ENCODE assay signal across 9 cellular contexts in genomic region chr22:43481528-43482309, GRCh38.
A peak's percentile ranks its signal among the peaks of the same experiment; 100 is the strongest.
DNase-seq lines count a peak whose midpoint lies in the region; TF ChIP-seq lines count a peak whose summit lies in the region.
"Had no signal": no experiment of that assay in that cellular context is flagged by ENCODE, and none has a peak within 500 bp of the region (broad histone marks: within the 10 kb centered on the region; RNA-seq: fewer than 3 reads in every experiment).

No MANE protein-coding gene starts in this region.

- H3K14ac ChIP-seq in neuronal stem cell (ENCODE audit: low read length), result no peak overlapping the region

- no peaks in the 10 kb centered on the region for H3K9me3 Mint-ChIP-seq in activated T-helper 2 cell treated with anti-CD3 and anti-CD28 coated beads, Interferon-gamma antibody, Interleukin-2, Interleukin-4, amounts not matched to agents 10 μg/mL and 5 μg/mL and 100 μg/mL, durations not matched to agents 14 hours and 24 hours and 36 hours
- no peaks in the 10 kb centered on the region for H3K9me3 Mint-ChIP-seq in chondrocyte (ENCODE audit: low read depth)

- peaks cover 0 to 2% of the 10 kb centered on the region in 2 donors for H3K9me3 ChIP-seq in neuronal stem cell (replicated peaks in 1 of 2; ENCODE audit: control insufficient read depth in 2 of 2, insufficient read depth in 1 of 2, low read depth in 1 of 2, low read length in 2 of 2)

- no peak overlapping the region for H4K8ac ChIP-seq in neuronal stem cell (ENCODE audit: low read depth, low read length)

- intact Hi-C loops in activated T-helper 2 cell treated with anti-CD3 and anti-CD28 coated beads, Interferon-gamma antibody, Interleukin-2, Interleukin-4, amounts not matched to agents 10 μg/mL and 5 μg/mL and 100 μg/mL, durations not matched to agents 14 hours and 24 hours and 36 hours (cut with micrococcal nuclease), result no loop called here

- H3K9ac ChIP-seq in neuronal stem cell (ENCODE audit: low read depth, low read length, poor library complexity), result no peak overlapping the region

- H3K27me3 Mint-ChIP-seq in activated T-helper 2 cell treated with anti-CD3 and anti-CD28 coated beads, Interferon-gamma antibody, Interleukin-2, Interleukin-4, amounts not matched to agents 10 μg/mL and 5 μg/mL and 100 μg/mL, durations not matched to agents 14 hours and 24 hours and 36 hours (ENCODE audit: low read depth), result no peaks in the 10 kb centered on the region
- peaks cover under 1% of the 10 kb centered on the region for H3K27me3 Mint-ChIP-seq in chondrocyte (ENCODE audit: low read depth)

- no peak overlapping the region for H2BK12ac ChIP-seq in neuronal stem cell (ENCODE audit: low read length)

- peak overlapping the region; percentile 27 for H3K4me3 Mint-ChIP-seq in activated T-helper 2 cell treated with anti-CD3 and anti-CD28 coated beads, Interferon-gamma antibody, Interleukin-2, Interleukin-4, amounts not matched to agents 10 μg/mL and 5 μg/mL and 100 μg/mL, durations not matched to agents 14 hours and 24 hours and 36 hours (ENCODE audit: low read depth)
- H3K4me3 Mint-ChIP-seq in chondrocyte (ENCODE audit: unreplicated experiment), result no peak overlapping the region

- DNase-seq in NCI-H2107 treated with DMSO at 0.1 percent for 48 hours (lab: John Stamatoyannopoulos, UW; ENCODE audit: unreplicated experiment), result peak; percentile 0
- DNase-seq in NCI-H2107 (lab: John Stamatoyannopoulos, UW), result no peak
- peak; percentile 67 for DNase-seq in KG1 (lab: John Stamatoyannopoulos, UW)
- DNase-seq in activated T-helper 2 cell treated with anti-CD3 and anti-CD28 coated beads, Interferon-gamma antibody, Interleukin-2, Interleukin-4, amounts not matched to agents 10 μg/mL and 5 μg/mL and 100 μg/mL, durations not matched to agents 14 hours and 24 hours and 36 hours (ENCODE audit: low spot score), result no peak
- DNase-seq in neuronal stem cell (ENCODE audit: low spot score), result no peak
- DNase-seq in T-helper 9 cell, result no peak
- no peak for DNase-seq in chondrocyte (ENCODE audit: low spot score)
- DNase-seq in HK-2 (ENCODE audit: unreplicated experiment), result no peak
- DNase-seq: foreskin fibroblast had no signal

- H3K27ac Mint-ChIP-seq in activated T-helper 2 cell treated with anti-CD3 and anti-CD28 coated beads, Interferon-gamma antibody, Interleukin-2, Interleukin-4, amounts not matched to agents 10 μg/mL and 5 μg/mL and 100 μg/mL, durations not matched to agents 14 hours and 24 hours and 36 hours, result peak overlapping the region; percentile 43
- no peak overlapping the region for H3K27ac Mint-ChIP-seq in chondrocyte (ENCODE audit: unreplicated experiment)

- no peak for TF ChIP-seq CTCF in chondrocyte (IDR thresholded peaks at IDR 0.05)

- H4K91ac ChIP-seq in neuronal stem cell (ENCODE audit: low read depth, low read length, poor library complexity), result no peak overlapping the region

- no peak overlapping the region for H2AFZ ChIP-seq in neuronal stem cell (ENCODE audit: low read length)

- no peaks in the 10 kb centered on the region for H3K79me1 ChIP-seq in neuronal stem cell (ENCODE audit: low read depth, low read length)

- peaks cover 0 to 8% of the 10 kb centered on the region in 2 donors for H3K4me1 ChIP-seq in neuronal stem cell (ENCODE audit: control insufficient read depth in 2 of 2, insufficient read depth in 1 of 2, low read depth in 1 of 2, low read length in 2 of 2)

- no peak overlapping the region for H2BK120ac ChIP-seq in neuronal stem cell (ENCODE audit: low read depth, low read length)

- no peak overlapping the region for H3K4ac ChIP-seq in neuronal stem cell (ENCODE audit: low read length)

- peak overlapping the region; percentile 69 for H3K18ac ChIP-seq in neuronal stem cell (ENCODE audit: low read length)

- H2BK5ac ChIP-seq in neuronal stem cell (ENCODE audit: low read length), result no peak overlapping the region

- peaks cover 0 to 13% (median 0%) of the 10 kb centered on the region in 3 experiments for H3K27me3 ChIP-seq in neuronal stem cell (ENCODE audit: control insufficient read depth in 3 of 3, insufficient read depth in 3 of 3, low read depth in 1 of 3, low read length in 3 of 3)

- H3K36me3 ChIP-seq in neuronal stem cell (replicated peaks in 1 of 2; ENCODE audit: control insufficient read depth in 2 of 2, insufficient read depth in 2 of 2, low read length in 2 of 2), result peaks cover 0 to 12% of the 10 kb centered on the region in 2 donors

- H3K4me2 ChIP-seq in neuronal stem cell (ENCODE audit: insufficient read depth, low read length, poor library complexity, severe bottlenecking), result no peak overlapping the region

- no peak overlapping the region for H3K4me3 ChIP-seq in neuronal stem cell (ENCODE audit: low read length in 2 of 2)

- H3K23ac ChIP-seq in neuronal stem cell (ENCODE audit: low read depth, low read length, poor library complexity), result no peak overlapping the region

- no peak overlapping the region for H2AK5ac ChIP-seq in neuronal stem cell (ENCODE audit: low read depth, low read length)

- WGBS in neuronal stem cell (ENCODE audit: extremely low coverage in 2 of 2, insufficient read length in 2 of 2, insufficient replicate concordance in 1 of 2), 2 donors, result no CpG with 5 or more reads among the region's 18 CpGs

- no peak overlapping the region for H2BK15ac ChIP-seq in neuronal stem cell (ENCODE audit: low read length)

- H3K36me3 Mint-ChIP-seq in activated T-helper 2 cell treated with anti-CD3 and anti-CD28 coated beads, Interferon-gamma antibody, Interleukin-2, Interleukin-4, amounts not matched to agents 10 μg/mL and 5 μg/mL and 100 μg/mL, durations not matched to agents 14 hours and 24 hours and 36 hours (ENCODE audit: low read depth), result no peaks in the 10 kb centered on the region
- H3K36me3 Mint-ChIP-seq in chondrocyte (ENCODE audit: low read depth), result no peaks in the 10 kb centered on the region

- peaks cover 4% of the 10 kb centered on the region for H3K4me1 Mint-ChIP-seq in activated T-helper 2 cell treated with anti-CD3 and anti-CD28 coated beads, Interferon-gamma antibody, Interleukin-2, Interleukin-4, amounts not matched to agents 10 μg/mL and 5 μg/mL and 100 μg/mL, durations not matched to agents 14 hours and 24 hours and 36 hours (ENCODE audit: low read depth)
- no peaks in the 10 kb centered on the region for H3K4me1 Mint-ChIP-seq in chondrocyte (ENCODE audit: low read depth)

- H3K27ac ChIP-seq in neuronal stem cell (replicated peaks; ENCODE audit: low read length), result no peak overlapping the region

Comparison
In these comparisons a context has a peak if more than half of its experiments do, and no peak if none do; other contexts are left out.
1. DNase-seq: peak in NCI-H2107 treated with DMSO at 0.1 percent for 48 hours (single experiment) and KG1 (single experiment); none in NCI-H2107 (single experiment), activated T-helper 2 cell treated with anti-CD3 and anti-CD28 coated beads, Interferon-gamma antibody, Interleukin-2, Interleukin-4, amounts not matched to agents 10 μg/mL and 5 μg/mL and 100 μg/mL, durations not matched to agents 14 hours and 24 hours and 36 hours (single experiment), neuronal stem cell (single experiment), T-helper 9 cell (single experiment), chondrocyte (single experiment) and HK-2 (single experiment).